8 cellular contexts compared by ENCODE assay signal in genomic region chr10:117541909-117542705, GRCh38. TPM values are rescaled to one million over a fixed set of nuclear protein-coding genes. Genes with fewer than 3 reads are reported as not detected.
DNase-seq lines count a peak whose midpoint lies in the region; ATAC-seq and TF ChIP-seq lines count a peak whose summit lies in the region.

No MANE protein-coding gene starts in this region.

- no peaks in the 10 kb centered on the region for H3K36me3 ChIP-seq in MG63

- H3K27me3 ChIP-seq in MG63: peaks cover 27% of the 10 kb centered on the region

- H3K4me3 Mint-ChIP-seq in HFFc6: no peak overlapping the region

- no peaks in the 10 kb centered on the region for H3K36me3 Mint-ChIP-seq in HFFc6 (ENCODE audit: low read depth)

- H3K27me3 Mint-ChIP-seq in HFFc6 (ENCODE audit: insufficient read depth): peaks cover 46% of the 10 kb centered on the region

- peak overlapping the region; percentile 50 for H3K4me3 ChIP-seq in MG63
- H3K4me3 ChIP-seq in choroid plexus epithelial cell (ENCODE audit: low read depth, low read length): peak overlapping the region; percentile 65

- no peak overlapping the region for H3K27ac Mint-ChIP-seq in HFFc6

- H3K9me3 ChIP-seq in MG63: no peaks in the 10 kb centered on the region

- H3K9me3 Mint-ChIP-seq in HFFc6: no peaks in the 10 kb centered on the region

- TF ChIP-seq CTCF in choroid plexus epithelial cell (conservative IDR thresholded peaks at IDR 0.05; ENCODE audit: low read depth, low read length) (no peak), HFFc6 (IDR thresholded peaks at IDR 0.05) (no peak)

- ATAC-seq in HG03521 (IDR thresholded peaks at IDR 0.05; ENCODE audit: unreplicated experiment) (no peak), GM18519 (IDR thresholded peaks at IDR 0.05; ENCODE audit: low FRiP score, unreplicated experiment) (no peak), GM19395 (IDR thresholded peaks at IDR 0.05; ENCODE audit: unreplicated experiment) (no peak)

- DNase-seq in COR-L47 (lab: John Stamatoyannopoulos, UW) (peak; percentile 72), MG63 (peak; percentile 81), choroid plexus epithelial cell (ENCODE audit: low read depth) (peak; percentile 90), medulla oblongata (ENCODE audit: extremely low spot score) (peak; percentile 16), HFFc6 (no peak)

- no peaks in the 10 kb centered on the region for H3K4me1 Mint-ChIP-seq in HFFc6 (ENCODE audit: low read depth)

RNA-seq across cellular contexts. Expression of gene EMX2, which starts 0.4 kb away (rescaled TPM):
- total RNA-seq in MG63 (2014; rRNA removed; shearing (Covaris generic); ENCODE audit: low replicate concordance): 0.33 TPM in 1 of 2 replicates, not detected in the other
- total RNA-seq in HFFc6 (2021; fragmentation: NEBNext Ultra II Directional; extraction: Animal tissue kit (Norgen Biotek cat#: 25700)): not detected
